In genomic region chr5:84255318-84255717, GRCh38 we compare ENCODE assay signal across 1 cellular context.
TF ChIP-seq lines count a peak whose summit lies in the region.

No MANE protein-coding gene starts in this region.

TF ChIP-seq in GM23338, 12 proteins besides CTCF, POLR2A, EP300 and RAD21 (continued from another document):
- TF ChIP-seq, protein P1, sequence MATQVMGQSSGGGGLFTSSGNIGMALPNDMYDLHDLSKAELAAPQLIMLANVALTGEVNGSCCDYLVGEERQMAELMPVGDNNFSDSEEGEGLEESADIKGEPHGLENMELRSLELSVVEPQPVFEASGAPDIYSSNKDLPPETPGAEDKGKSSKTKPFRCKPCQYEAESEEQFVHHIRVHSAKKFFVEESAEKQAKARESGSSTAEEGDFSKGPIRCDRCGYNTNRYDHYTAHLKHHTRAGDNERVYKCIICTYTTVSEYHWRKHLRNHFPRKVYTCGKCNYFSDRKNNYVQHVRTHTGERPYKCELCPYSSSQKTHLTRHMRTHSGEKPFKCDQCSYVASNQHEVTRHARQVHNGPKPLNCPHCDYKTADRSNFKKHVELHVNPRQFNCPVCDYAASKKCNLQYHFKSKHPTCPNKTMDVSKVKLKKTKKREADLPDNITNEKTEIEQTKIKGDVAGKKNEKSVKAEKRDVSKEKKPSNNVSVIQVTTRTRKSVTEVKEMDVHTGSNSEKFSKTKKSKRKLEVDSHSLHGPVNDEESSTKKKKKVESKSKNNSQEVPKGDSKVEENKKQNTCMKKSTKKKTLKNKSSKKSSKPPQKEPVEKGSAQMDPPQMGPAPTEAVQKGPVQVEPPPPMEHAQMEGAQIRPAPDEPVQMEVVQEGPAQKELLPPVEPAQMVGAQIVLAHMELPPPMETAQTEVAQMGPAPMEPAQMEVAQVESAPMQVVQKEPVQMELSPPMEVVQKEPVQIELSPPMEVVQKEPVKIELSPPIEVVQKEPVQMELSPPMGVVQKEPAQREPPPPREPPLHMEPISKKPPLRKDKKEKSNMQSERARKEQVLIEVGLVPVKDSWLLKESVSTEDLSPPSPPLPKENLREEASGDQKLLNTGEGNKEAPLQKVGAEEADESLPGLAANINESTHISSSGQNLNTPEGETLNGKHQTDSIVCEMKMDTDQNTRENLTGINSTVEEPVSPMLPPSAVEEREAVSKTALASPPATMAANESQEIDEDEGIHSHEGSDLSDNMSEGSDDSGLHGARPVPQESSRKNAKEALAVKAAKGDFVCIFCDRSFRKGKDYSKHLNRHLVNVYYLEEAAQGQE (IDR thresholded peaks at IDR 0.05; ENCODE audit: unreplicated experiment): no peak
- TF ChIP-seq ZNF114 (CRISPR knock-in tag; IDR thresholded peaks at IDR 0.05): no peak
- no peak for TF ChIP-seq CREB1 (CRISPR knock-in tag; IDR thresholded peaks at IDR 0.05; ENCODE audit: low read depth)
